15 cellular contexts compared by ENCODE assay signal in genomic region chr5:146400206-146400605, GRCh38. TPM values are rescaled to one million over a fixed set of nuclear protein-coding genes. Genes with fewer than 3 reads are reported as not detected.
DNase-seq lines count a peak whose midpoint lies in the region; ATAC-seq and TF ChIP-seq lines count a peak whose summit lies in the region.
"Had no signal": no experiment of that assay in that cellular context is flagged by ENCODE, and none has a peak within 500 bp of the region (broad histone marks: within the 10 kb centered on the region; RNA-seq: fewer than 3 reads in every experiment).

No MANE protein-coding gene starts in this region.

- no peaks in the 10 kb centered on the region for H3K36me3 ChIP-seq in BLaER1
- H3K36me3 ChIP-seq in colonic mucosa, result no peaks in the 10 kb centered on the region
- H3K36me3 ChIP-seq: HAP-1 had no signal

- H3K4me2 ChIP-seq in BLaER1, result peak overlapping the region; percentile 40; the same call in 1 of the 2 replicates

- H3K4me3 Mint-ChIP-seq in glutamatergic neuron (ENCODE audit: unreplicated experiment), result peak overlapping the region; percentile 35
- no peak overlapping the region for H3K4me3 Mint-ChIP-seq in activated naive CD8-positive, alpha-beta T cell treated with anti-CD3 and anti-CD28 coated beads for 36 hours
- H3K4me3 Mint-ChIP-seq: B cell; CD14-positive monocyte; CD8-positive, alpha-beta T cell; IgD-negative memory B cell had no signal

- peak overlapping the region; percentile 85 for H3K27ac Mint-ChIP-seq in glutamatergic neuron (ENCODE audit: unreplicated experiment)
- no peak overlapping the region for H3K27ac Mint-ChIP-seq in activated naive CD8-positive, alpha-beta T cell treated with anti-CD3 and anti-CD28 coated beads for 36 hours
- H3K27ac Mint-ChIP-seq: B cell; CD14-positive monocyte; CD8-positive, alpha-beta T cell; IgD-negative memory B cell had no signal

- H3K9me3 ChIP-seq in BLaER1, result peaks cover 13% of the 10 kb centered on the region
- H3K9me3 ChIP-seq in colonic mucosa, result no peaks in the 10 kb centered on the region
- H3K9me3 ChIP-seq: HAP-1 had no signal

- H3K4me1 ChIP-seq in BLaER1 (peaks cover 27% of the 10 kb centered on the region), colonic mucosa (no peaks in the 10 kb centered on the region)
- H3K4me1 ChIP-seq: HAP-1 had no signal

- peaks cover 10% of the 10 kb centered on the region for H3K27me3 Mint-ChIP-seq in glutamatergic neuron (ENCODE audit: unreplicated experiment)
- H3K27me3 Mint-ChIP-seq in activated naive CD8-positive, alpha-beta T cell treated with anti-CD3 and anti-CD28 coated beads for 36 hours, result peaks cover 37% of the 10 kb centered on the region

- no peak for TF ChIP-seq CTCF in glutamatergic neuron (IDR thresholded peaks at IDR 0.05; ENCODE audit: partially characterized antibody, unreplicated experiment)
- no peak for TF ChIP-seq CTCF in colonic mucosa (IDR thresholded peaks at IDR 0.05)

- no peak overlapping the region for H3K4me3 ChIP-seq in BLaER1
- H3K4me3 ChIP-seq in colonic mucosa, result no peak overlapping the region
- H3K4me3 ChIP-seq: GM12878, HAP-1 had no signal

- DNase-seq in DMS 273 (lab: John Stamatoyannopoulos, UW; ENCODE audit: unreplicated experiment) (peak; percentile 82), NCI-H524 (lab: John Stamatoyannopoulos, UW) (peak; percentile 74 to 87), glutamatergic neuron (peak; percentile 63), colonic mucosa (no peak), hepatic stellate cell (ENCODE audit: low spot score) (no peak)
- no peak for DNase-seq in activated naive CD8-positive, alpha-beta T cell treated with anti-CD3 and anti-CD28 coated beads for 36 hours
- DNase-seq: CD8-positive, alpha-beta T cell; COR-L47 had no signal

- no peak overlapping the region for H3K9ac ChIP-seq in BLaER1
- H3K9ac ChIP-seq in colonic mucosa (ENCODE audit: low read depth in 2 of 2, low read length in 2 of 2), result no peak overlapping the region

- peaks cover 8% of the 10 kb centered on the region for H3K9me3 Mint-ChIP-seq in glutamatergic neuron (ENCODE audit: unreplicated experiment)
- H3K9me3 Mint-ChIP-seq in activated naive CD8-positive, alpha-beta T cell treated with anti-CD3 and anti-CD28 coated beads for 36 hours, result no peaks in the 10 kb centered on the region
- H3K9me3 Mint-ChIP-seq: CD8-positive, alpha-beta T cell; IgD-negative memory B cell had no signal

- H3K27ac ChIP-seq in BLaER1 (no peak overlapping the region), colonic mucosa (no peak overlapping the region)

- no peaks in the 10 kb centered on the region for H4K20me1 ChIP-seq in BLaER1

- no peaks in the 10 kb centered on the region for H3K27me3 ChIP-seq in BLaER1
- H3K27me3 ChIP-seq in colonic mucosa, result no peaks in the 10 kb centered on the region

- intact Hi-C loops in colonic mucosa (cut with DNase I), result no loop called here

- no peak for ATAC-seq in GM18858 (IDR thresholded peaks at IDR 0.05; ENCODE audit: unreplicated experiment)
- ATAC-seq: CD8-positive, alpha-beta T cell; GM12878 had no signal

- H3K4me1 Mint-ChIP-seq in glutamatergic neuron (ENCODE audit: low read depth, unreplicated experiment), result peaks cover 46% of the 10 kb centered on the region
- no peaks in the 10 kb centered on the region for H3K4me1 Mint-ChIP-seq in activated naive CD8-positive, alpha-beta T cell treated with anti-CD3 and anti-CD28 coated beads for 36 hours
- H3K4me1 Mint-ChIP-seq: B cell, IgD-negative memory B cell had no signal

- no peaks in the 10 kb centered on the region for H3K36me3 Mint-ChIP-seq in glutamatergic neuron (ENCODE audit: unreplicated experiment)
- no peaks in the 10 kb centered on the region for H3K36me3 Mint-ChIP-seq in activated naive CD8-positive, alpha-beta T cell treated with anti-CD3 and anti-CD28 coated beads for 36 hours
- H3K36me3 Mint-ChIP-seq: CD14-positive monocyte; CD8-positive, alpha-beta T cell had no signal

RNA-seq across cellular contexts. Expression of gene TCERG1, which starts 46.9 kb away (rescaled TPM):
- total RNA-seq in glutamatergic neuron (ENCODE audit: unreplicated experiment) (122 TPM), colonic mucosa (10 to 100 TPM; 54.0 to 61.7 TPM)
- 100 to 1,000 TPM; 125 to 131 TPM for total RNA-seq in activated naive CD8-positive, alpha-beta T cell treated with anti-CD3 and anti-CD28 coated beads for 36 hours

Comparison
In these comparisons a context has a peak if more than half of its experiments do, and no peak if none do; other contexts are left out.
1. DNase-seq: peak in DMS 273 (single experiment), NCI-H524 (2 of 2) and glutamatergic neuron (single experiment); none in colonic mucosa (single experiment), hepatic stellate cell (single experiment) and activated naive CD8-positive, alpha-beta T cell treated with anti-CD3 and anti-CD28 coated beads for 36 hours (single experiment).